1 cellular context compared by ENCODE assay signal in the genomic region with DNA sequence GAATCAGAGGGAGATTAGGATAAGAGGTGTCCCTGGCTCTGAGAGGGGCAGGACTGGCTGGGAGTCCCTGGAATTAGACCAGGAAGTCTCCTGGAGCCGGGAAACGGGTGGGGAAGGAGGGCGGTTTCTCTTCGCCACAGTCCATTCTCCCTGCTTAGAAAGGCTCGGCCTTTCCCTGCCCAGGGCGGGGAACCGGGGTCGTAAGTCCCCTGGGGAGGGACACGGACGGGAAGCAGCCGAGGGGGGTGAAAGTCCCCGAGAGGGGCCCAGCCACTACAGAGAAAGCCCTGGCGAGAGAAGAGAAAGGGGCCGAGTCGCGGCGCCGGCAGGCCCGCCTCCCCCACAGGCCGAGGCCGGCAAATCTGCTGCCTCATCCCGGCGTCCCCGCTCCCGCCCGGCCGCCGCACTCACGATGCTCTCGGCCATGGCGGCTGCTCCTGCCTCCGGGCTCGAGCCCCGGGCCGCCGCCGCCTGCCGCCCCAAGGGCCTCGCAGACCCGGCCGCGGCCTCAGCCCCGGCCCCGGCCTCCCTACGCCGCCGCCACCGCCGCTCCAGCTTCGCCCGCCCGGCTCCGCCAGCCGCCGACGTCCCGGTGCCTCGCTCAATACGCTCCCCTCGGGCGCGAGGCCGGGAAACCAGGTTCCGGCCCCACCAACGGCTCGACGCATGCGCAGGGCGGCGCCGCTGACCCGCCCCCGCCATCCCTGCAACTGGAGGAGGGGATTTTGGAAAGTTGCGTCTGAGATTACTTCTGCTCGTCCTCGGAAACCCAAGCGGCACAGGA.
TF ChIP-seq lines count a peak whose summit lies in the region.

A gene (minus strand): TSS at position 608 of the 784 bp plus-strand sequence. CDS start 182 bp downstream, at position 426.
A gene (plus strand): TSS at position 692 of the 784 bp plus-strand sequence. CDS start 5,217 bp downstream, outside the sequence.

TF ChIP-seq in K562, 482 proteins besides CTCF, POLR2A, EP300 and RAD21 (continued from another document and continues in another):
- TF ChIP-seq KDM4B (IDR thresholded peaks at IDR 0.05; ENCODE audit: borderline replicate concordance in 2 of 2, low read depth in 1 of 2) (no peak), ZNF121 (CRISPR knock-in tag; conservative IDR thresholded peaks at IDR 0.05) (no peak), MYC (IDR thresholded peaks at IDR 0.05; ENCODE audit: low read depth, low read length) (peak; percentile 82), MYC (CRISPR knock-in tag; IDR thresholded peaks at IDR 0.05; ENCODE audit: borderline replicate concordance, low read depth) (no peak), SMARCA4 (IDR thresholded peaks at IDR 0.05) (no peak), ADNP (tag; IDR thresholded peaks at IDR 0.05) (no peak), SMAD4 (CRISPR knock-in tag; conservative IDR thresholded peaks at IDR 0.05) (peak; percentile 95), CC2D1A (IDR thresholded peaks at IDR 0.05) (no peak), MYNN (IDR thresholded peaks at IDR 0.05) (no peak), MYNN (CRISPR knock-in tag; IDR thresholded peaks at IDR 0.05) (no peak), PHF8 (IDR thresholded peaks at IDR 0.05; ENCODE audit: borderline replicate concordance, low read length) (peak; percentile 87; the same call in 1 of the 2 replicates), HSF4 (CRISPR knock-in tag; IDR thresholded peaks at IDR 0.05; ENCODE audit: borderline replicate concordance) (no peak), ZSCAN32 (CRISPR knock-in tag; IDR thresholded peaks at IDR 0.05) (0 out of 2 replicates have a peak, but pooled peaks have one; percentile 23), ZNF668 (CRISPR knock-in tag; IDR thresholded peaks at IDR 0.05) (no peak), ZNF436 (CRISPR knock-in tag; IDR thresholded peaks at IDR 0.05) (no peak), MEF2D (tag; conservative IDR thresholded peaks at IDR 0.05; ENCODE audit: low read depth) (no peak), KAT2B (IDR thresholded peaks at IDR 0.05; ENCODE audit: low read depth, low read length) (no peak), CHD1 (IDR thresholded peaks at IDR 0.05; ENCODE audit: low read length) (peak; percentile 61), HDAC6 (IDR thresholded peaks at IDR 0.05; ENCODE audit: low read depth, low read length) (no peak), ETV1 (tag; conservative IDR thresholded peaks at IDR 0.05; ENCODE audit: low read depth) (no peak), PML (IDR thresholded peaks at IDR 0.05; ENCODE audit: low read length) (no peak), RBM17 (IDR thresholded peaks at IDR 0.05; ENCODE audit: borderline replicate concordance, low read depth, low read length) (no peak), ZNF282 (CRISPR knock-in tag; IDR thresholded peaks at IDR 0.05) (no peak), BCOR (IDR thresholded peaks at IDR 0.05) (no peak), XRCC5 (IDR thresholded peaks at IDR 0.05; ENCODE audit: low read depth, low read length) (peak; percentile 93), CREBBP (IDR thresholded peaks at IDR 0.05; ENCODE audit: low read depth, low read length) (no peak), RBBP5 (IDR thresholded peaks at IDR 0.05; ENCODE audit: borderline replicate concordance, insufficient read depth, low read length, poor library complexity, severe bottlenecking) (peak; percentile 95), HNRNPUL1 (IDR thresholded peaks at IDR 0.05; ENCODE audit: low read length) (no peak), YBX1 (IDR thresholded peaks at IDR 0.05) (no peak)
- TF ChIP-seq, protein P1, sequence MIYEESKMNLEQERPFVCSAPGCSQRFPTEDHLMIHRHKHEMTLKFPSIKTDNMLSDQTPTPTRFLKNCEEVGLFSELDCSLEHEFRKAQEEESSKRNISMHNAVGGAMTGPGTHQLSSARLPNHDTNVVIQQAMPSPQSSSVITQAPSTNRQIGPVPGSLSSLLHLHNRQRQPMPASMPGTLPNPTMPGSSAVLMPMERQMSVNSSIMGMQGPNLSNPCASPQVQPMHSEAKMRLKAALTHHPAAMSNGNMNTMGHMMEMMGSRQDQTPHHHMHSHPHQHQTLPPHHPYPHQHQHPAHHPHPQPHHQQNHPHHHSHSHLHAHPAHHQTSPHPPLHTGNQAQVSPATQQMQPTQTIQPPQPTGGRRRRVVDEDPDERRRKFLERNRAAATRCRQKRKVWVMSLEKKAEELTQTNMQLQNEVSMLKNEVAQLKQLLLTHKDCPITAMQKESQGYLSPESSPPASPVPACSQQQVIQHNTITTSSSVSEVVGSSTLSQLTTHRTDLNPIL (CRISPR knock-in tag; IDR thresholded peaks at IDR 0.05) = no peak
- TF ChIP-seq, protein P2, sequence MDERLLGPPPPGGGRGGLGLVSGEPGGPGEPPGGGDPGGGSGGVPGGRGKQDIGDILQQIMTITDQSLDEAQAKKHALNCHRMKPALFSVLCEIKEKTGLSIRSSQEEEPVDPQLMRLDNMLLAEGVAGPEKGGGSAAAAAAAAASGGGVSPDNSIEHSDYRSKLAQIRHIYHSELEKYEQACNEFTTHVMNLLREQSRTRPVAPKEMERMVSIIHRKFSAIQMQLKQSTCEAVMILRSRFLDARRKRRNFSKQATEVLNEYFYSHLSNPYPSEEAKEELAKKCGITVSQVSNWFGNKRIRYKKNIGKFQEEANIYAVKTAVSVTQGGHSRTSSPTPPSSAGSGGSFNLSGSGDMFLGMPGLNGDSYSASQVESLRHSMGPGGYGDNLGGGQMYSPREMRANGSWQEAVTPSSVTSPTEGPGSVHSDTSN (CRISPR knock-in tag; IDR thresholded peaks at IDR 0.05; ENCODE audit: low read depth) = no peak
- TF ChIP-seq, protein P2 (tag; conservative IDR thresholded peaks at IDR 0.05; ENCODE audit: low read depth) = no peak
- TF ChIP-seq, protein P3, sequence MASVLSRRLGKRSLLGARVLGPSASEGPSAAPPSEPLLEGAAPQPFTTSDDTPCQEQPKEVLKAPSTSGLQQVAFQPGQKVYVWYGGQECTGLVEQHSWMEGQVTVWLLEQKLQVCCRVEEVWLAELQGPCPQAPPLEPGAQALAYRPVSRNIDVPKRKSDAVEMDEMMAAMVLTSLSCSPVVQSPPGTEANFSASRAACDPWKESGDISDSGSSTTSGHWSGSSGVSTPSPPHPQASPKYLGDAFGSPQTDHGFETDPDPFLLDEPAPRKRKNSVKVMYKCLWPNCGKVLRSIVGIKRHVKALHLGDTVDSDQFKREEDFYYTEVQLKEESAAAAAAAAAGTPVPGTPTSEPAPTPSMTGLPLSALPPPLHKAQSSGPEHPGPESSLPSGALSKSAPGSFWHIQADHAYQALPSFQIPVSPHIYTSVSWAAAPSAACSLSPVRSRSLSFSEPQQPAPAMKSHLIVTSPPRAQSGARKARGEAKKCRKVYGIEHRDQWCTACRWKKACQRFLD (CRISPR knock-in tag; IDR thresholded peaks at IDR 0.05) = no peak; the same call in none of the 2 replicates
- TF ChIP-seq, protein P4, sequence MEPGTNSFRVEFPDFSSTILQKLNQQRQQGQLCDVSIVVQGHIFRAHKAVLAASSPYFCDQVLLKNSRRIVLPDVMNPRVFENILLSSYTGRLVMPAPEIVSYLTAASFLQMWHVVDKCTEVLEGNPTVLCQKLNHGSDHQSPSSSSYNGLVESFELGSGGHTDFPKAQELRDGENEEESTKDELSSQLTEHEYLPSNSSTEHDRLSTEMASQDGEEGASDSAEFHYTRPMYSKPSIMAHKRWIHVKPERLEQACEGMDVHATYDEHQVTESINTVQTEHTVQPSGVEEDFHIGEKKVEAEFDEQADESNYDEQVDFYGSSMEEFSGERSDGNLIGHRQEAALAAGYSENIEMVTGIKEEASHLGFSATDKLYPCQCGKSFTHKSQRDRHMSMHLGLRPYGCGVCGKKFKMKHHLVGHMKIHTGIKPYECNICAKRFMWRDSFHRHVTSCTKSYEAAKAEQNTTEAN (CRISPR knock-in tag; IDR thresholded peaks at IDR 0.05) = no peak
- TF ChIP-seq, protein P5, sequence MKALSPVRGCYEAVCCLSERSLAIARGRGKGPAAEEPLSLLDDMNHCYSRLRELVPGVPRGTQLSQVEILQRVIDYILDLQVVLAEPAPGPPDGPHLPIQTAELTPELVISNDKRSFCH (CRISPR knock-in tag; IDR thresholded peaks at IDR 0.05) = no peak
- TF ChIP-seq, protein P5 (tag; IDR thresholded peaks at IDR 0.05) = peak; percentile 83
- TF ChIP-seq, protein P6, sequence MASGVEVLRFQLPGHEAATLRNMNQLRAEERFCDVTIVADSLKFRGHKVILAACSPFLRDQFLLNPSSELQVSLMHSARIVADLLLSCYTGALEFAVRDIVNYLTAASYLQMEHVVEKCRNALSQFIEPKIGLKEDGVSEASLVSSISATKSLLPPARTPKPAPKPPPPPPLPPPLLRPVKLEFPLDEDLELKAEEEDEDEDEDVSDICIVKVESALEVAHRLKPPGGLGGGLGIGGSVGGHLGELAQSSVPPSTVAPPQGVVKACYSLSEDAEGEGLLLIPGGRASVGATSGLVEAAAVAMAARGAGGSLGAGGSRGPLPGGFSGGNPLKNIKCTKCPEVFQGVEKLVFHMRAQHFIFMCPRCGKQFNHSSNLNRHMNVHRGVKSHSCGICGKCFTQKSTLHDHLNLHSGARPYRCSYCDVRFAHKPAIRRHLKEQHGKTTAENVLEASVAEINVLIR (CRISPR knock-in tag; IDR thresholded peaks at IDR 0.05) = 0 out of 2 replicates have a peak, but pooled peaks have one; percentile 27
- TF ChIP-seq, protein P7, sequence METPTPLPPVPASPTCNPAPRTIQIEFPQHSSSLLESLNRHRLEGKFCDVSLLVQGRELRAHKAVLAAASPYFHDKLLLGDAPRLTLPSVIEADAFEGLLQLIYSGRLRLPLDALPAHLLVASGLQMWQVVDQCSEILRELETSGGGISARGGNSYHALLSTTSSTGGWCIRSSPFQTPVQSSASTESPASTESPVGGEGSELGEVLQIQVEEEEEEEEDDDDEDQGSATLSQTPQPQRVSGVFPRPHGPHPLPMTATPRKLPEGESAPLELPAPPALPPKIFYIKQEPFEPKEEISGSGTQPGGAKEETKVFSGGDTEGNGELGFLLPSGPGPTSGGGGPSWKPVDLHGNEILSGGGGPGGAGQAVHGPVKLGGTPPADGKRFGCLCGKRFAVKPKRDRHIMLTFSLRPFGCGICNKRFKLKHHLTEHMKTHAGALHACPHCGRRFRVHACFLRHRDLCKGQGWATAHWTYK (CRISPR knock-in tag; IDR thresholded peaks at IDR 0.05) = peak; percentile 52; the same call in 1 of the 2 replicates
- TF ChIP-seq, protein P8, sequence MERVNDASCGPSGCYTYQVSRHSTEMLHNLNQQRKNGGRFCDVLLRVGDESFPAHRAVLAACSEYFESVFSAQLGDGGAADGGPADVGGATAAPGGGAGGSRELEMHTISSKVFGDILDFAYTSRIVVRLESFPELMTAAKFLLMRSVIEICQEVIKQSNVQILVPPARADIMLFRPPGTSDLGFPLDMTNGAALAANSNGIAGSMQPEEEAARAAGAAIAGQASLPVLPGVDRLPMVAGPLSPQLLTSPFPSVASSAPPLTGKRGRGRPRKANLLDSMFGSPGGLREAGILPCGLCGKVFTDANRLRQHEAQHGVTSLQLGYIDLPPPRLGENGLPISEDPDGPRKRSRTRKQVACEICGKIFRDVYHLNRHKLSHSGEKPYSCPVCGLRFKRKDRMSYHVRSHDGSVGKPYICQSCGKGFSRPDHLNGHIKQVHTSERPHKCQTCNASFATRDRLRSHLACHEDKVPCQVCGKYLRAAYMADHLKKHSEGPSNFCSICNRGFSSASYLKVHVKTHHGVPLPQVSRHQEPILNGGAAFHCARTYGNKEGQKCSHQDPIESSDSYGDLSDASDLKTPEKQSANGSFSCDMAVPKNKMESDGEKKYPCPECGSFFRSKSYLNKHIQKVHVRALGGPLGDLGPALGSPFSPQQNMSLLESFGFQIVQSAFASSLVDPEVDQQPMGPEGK (CRISPR knock-in tag; IDR thresholded peaks at IDR 0.05; ENCODE audit: borderline replicate concordance) = no peak
- TF ChIP-seq, protein P9, sequence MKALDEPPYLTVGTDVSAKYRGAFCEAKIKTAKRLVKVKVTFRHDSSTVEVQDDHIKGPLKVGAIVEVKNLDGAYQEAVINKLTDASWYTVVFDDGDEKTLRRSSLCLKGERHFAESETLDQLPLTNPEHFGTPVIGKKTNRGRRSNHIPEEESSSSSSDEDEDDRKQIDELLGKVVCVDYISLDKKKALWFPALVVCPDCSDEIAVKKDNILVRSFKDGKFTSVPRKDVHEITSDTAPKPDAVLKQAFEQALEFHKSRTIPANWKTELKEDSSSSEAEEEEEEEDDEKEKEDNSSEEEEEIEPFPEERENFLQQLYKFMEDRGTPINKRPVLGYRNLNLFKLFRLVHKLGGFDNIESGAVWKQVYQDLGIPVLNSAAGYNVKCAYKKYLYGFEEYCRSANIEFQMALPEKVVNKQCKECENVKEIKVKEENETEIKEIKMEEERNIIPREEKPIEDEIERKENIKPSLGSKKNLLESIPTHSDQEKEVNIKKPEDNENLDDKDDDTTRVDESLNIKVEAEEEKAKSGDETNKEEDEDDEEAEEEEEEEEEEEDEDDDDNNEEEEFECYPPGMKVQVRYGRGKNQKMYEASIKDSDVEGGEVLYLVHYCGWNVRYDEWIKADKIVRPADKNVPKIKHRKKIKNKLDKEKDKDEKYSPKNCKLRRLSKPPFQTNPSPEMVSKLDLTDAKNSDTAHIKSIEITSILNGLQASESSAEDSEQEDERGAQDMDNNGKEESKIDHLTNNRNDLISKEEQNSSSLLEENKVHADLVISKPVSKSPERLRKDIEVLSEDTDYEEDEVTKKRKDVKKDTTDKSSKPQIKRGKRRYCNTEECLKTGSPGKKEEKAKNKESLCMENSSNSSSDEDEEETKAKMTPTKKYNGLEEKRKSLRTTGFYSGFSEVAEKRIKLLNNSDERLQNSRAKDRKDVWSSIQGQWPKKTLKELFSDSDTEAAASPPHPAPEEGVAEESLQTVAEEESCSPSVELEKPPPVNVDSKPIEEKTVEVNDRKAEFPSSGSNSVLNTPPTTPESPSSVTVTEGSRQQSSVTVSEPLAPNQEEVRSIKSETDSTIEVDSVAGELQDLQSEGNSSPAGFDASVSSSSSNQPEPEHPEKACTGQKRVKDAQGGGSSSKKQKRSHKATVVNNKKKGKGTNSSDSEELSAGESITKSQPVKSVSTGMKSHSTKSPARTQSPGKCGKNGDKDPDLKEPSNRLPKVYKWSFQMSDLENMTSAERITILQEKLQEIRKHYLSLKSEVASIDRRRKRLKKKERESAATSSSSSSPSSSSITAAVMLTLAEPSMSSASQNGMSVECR (CRISPR knock-in tag; IDR thresholded peaks at IDR 0.05) = no peak
- TF ChIP-seq, protein P10, sequence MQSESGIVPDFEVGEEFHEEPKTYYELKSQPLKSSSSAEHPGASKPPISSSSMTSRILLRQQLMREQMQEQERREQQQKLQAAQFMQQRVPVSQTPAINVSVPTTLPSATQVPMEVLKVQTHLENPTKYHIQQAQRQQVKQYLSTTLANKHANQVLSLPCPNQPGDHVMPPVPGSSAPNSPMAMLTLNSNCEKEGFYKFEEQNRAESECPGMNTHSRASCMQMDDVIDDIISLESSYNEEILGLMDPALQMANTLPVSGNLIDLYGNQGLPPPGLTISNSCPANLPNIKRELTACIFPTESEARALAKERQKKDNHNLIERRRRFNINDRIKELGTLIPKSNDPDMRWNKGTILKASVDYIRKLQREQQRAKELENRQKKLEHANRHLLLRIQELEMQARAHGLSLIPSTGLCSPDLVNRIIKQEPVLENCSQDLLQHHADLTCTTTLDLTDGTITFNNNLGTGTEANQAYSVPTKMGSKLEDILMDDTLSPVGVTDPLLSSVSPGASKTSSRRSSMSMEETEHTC (IDR thresholded peaks at IDR 0.05) = no peak
